Comparison of ENCODE assay signal across 30 cellular contexts in genomic region chr3:66604476-66604875, GRCh38.
"Had no signal": no experiment of that assay in that cellular context is flagged by ENCODE, and none has a peak within 500 bp of the region (broad histone marks: within the 10 kb centered on the region; RNA-seq: fewer than 3 reads in every experiment).

No MANE protein-coding gene starts in this region.

- H3K9me3 Mint-ChIP-seq: activated T-helper 1 cell treated with anti-CD3 and anti-CD28 coated beads, Interleukin-12 subunit alpha, Interleukin-12 subunit beta, Interleukin-2, Interleukin-4 antibody, amounts not matched to agents 30 ng/mL and 10 ng/mL and 1 ng/mL, durations not matched to agents 14 hours and 24 hours and 36 hours had no signal

- H3K4me3 Mint-ChIP-seq: activated CD8-positive, alpha-beta T cell treated with anti-CD3 and anti-CD28 coated beads, Interleukin-2, amount 10 ng/mL, durations not matched to agents 7 days and 5 days; activated naive CD8-positive, alpha-beta T cell; activated T-helper 1 cell treated with anti-CD3 and anti-CD28 coated beads, Interleukin-12 subunit alpha, Interleukin-12 subunit beta, Interleukin-2, Interleukin-4 antibody, amounts not matched to agents 30 ng/mL and 10 ng/mL and 1 ng/mL, durations not matched to agents 14 hours and 24 hours and 36 hours had no signal

- H3K36me3 Mint-ChIP-seq: T-cell had no signal

- ATAC-seq: activated CD4-positive, CD25-positive, alpha-beta regulatory T cell treated with anti-CD3 and anti-CD28 coated beads, Interleukin-2, amount 50 U/mL, for 24 hours; activated CD8-positive, alpha-beta T cell treated with anti-CD3 and anti-CD28 coated beads, Interleukin-2, amount 10 ng/mL, durations not matched to agents 7 days and 5 days; K562; Panc1; T-cell had no signal

- DNase-seq: activated CD4-positive, alpha-beta T cell treated with anti-CD3 and anti-CD28 coated beads for 48 hours; activated CD4-positive, alpha-beta T cell treated with anti-CD3 and anti-CD28 coated beads, Interleukin-2, amount 50 U/mL, for 4 hours; activated CD8-positive, alpha-beta memory T cell treated with anti-CD3 and anti-CD28 coated beads, Interleukin-2, amount 50 U/mL, for 48 hours; activated CD8-positive, alpha-beta T cell treated with anti-CD3 and anti-CD28 coated beads, Interleukin-2, amount 10 ng/mL, durations not matched to agents 7 days and 5 days; activated effector memory CD4-positive, alpha-beta T cell treated with Interleukin-2 at 50 U/mL for 16 hours; activated naive CD4-positive, alpha-beta T cell; activated T-cell treated with anti-CD3 and anti-CD28 coated beads, Interleukin-2, amount 50 U/mL, for 1 hour; anterior cingulate cortex; cerebellar nuclear complex; Karpas-422; MM.1S; NCI-H1092 treated with DMSO at 0.1 percent for 48 hours; NCI-H1417 treated with DMSO at 0.1 percent for 48 hours; NCI-H1694; NCI-H2029; NCI-H2107; NCI-H2171 treated with DMSO at 0.1 percent for 48 hours; NCI-H510A treated with DMSO at 0.1 percent for 48 hours; NCI-H69; NK-92 treated with Interleukin-12 subunit alpha and Interleukin-12 subunit beta, amount 100 ng/mL, for 24 hours; OCI-M1; Right ventricle myocardium superior; RPMI8226; T-cell; T-helper 2 cell had no signal

- H3K27ac Mint-ChIP-seq: activated CD8-positive, alpha-beta T cell treated with anti-CD3 and anti-CD28 coated beads, Interleukin-2, amount 10 ng/mL, durations not matched to agents 7 days and 5 days; activated naive CD8-positive, alpha-beta T cell; activated T-helper 1 cell treated with anti-CD3 and anti-CD28 coated beads, Interleukin-12 subunit alpha, Interleukin-12 subunit beta, Interleukin-2, Interleukin-4 antibody, amounts not matched to agents 30 ng/mL and 10 ng/mL and 1 ng/mL, durations not matched to agents 14 hours and 24 hours and 36 hours; T-cell had no signal
